Comparison of ENCODE assay signal across 16 cellular contexts in the genomic region with DNA sequence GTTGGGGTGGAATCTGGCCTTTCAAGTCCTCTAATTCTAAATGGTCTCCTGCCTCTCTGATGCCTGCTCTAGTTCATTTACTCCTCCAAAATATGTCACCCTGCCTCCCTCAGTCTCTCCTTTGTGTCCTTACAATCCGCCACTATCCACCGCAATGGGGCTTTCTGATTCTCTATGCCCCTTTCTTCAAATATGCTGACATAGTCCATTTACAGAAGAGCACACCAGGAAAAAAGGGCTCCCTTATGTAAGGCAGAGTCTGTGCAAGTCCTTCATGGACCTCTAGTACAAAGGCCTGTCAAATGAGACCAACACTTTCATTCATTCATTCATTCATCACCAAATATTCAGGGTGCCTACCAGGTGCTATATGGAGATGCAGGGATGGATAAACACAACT.
"Had no signal": no experiment of that assay in that cellular context is flagged by ENCODE, and none has a peak within 500 bp of the region (broad histone marks: within the 10 kb centered on the region; RNA-seq: fewer than 3 reads in every experiment).

No MANE protein-coding gene starts in this region.

- H3K9me3 ChIP-seq: SK-N-SH had no signal

- H3K9ac ChIP-seq: KMS-11, SK-N-SH had no signal

- FAIRE-seq: HTR-8/SVneo had no signal

- DNase-seq: Kasumi-1; MM.1S; NCI-H1436 treated with DMSO at 0.1 percent for 48 hours; NCI-H1694; NCI-H2227 treated with DMSO at 0.1 percent for 48 hours; NCI-H82; NK-92 treated with Interleukin-12 subunit alpha and Interleukin-12 subunit beta, amount 100 ng/mL, for 24 hours; PC-3; SK-N-SH; SW 1271; T-cell had no signal

- H3K4me2 ChIP-seq: KMS-11, SK-N-SH had no signal

- H3K27ac ChIP-seq: HL-60, KMS-11, RWPE1 had no signal

- ATAC-seq: Panc1, PC-3, T-cell had no signal
